2 cellular contexts compared by ENCODE assay signal in the genomic region with DNA sequence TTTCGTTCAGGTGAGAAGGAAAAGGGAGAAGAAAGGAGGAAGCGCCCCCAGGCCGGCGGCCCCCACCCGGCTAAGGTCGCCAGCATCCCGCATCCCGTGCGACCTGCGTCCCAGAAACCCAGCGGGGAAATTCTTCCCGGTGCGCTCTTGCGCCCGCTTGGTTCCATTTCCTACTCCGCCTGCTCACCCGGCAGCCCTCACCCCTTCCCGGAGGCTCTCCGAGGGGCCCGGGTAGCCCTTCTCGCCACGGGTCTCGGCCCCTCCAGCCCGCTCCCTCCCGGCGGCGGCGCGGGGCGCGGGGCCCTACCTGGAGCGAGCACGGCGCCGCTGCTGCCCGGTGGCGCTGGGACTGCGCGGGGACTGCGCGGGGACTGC.
A peak's percentile ranks its signal among the peaks of the same experiment; 100 is the strongest.
TF ChIP-seq lines count a peak whose summit lies in the region.

Gene PRKCQ (minus strand): TSS at position 373 of the 375 bp plus-strand sequence. CDS start 65,141 bp downstream, outside the sequence.

TF ChIP-seq in GM23338, 12 proteins besides CTCF, POLR2A, EP300 and RAD21 (continues in another document):
- TF ChIP-seq POLR2AphosphoS5 (IDR thresholded peaks at IDR 0.05; ENCODE audit: low read depth) (no peak), ZNF331 (CRISPR knock-in tag; IDR thresholded peaks at IDR 0.05; ENCODE audit: low read depth) (no peak), JUNB (IDR thresholded peaks at IDR 0.05; ENCODE audit: unreplicated experiment) (no peak), STAT1 (IDR thresholded peaks at IDR 0.05; ENCODE audit: unreplicated experiment) (no peak), NANOG (IDR thresholded peaks at IDR 0.05; ENCODE audit: borderline replicate concordance) (no peak), EZH2 (IDR thresholded peaks at IDR 0.05; ENCODE audit: low read depth, unreplicated experiment) (no peak), ETS1 (IDR thresholded peaks at IDR 0.05) (no peak), ZNF114 (CRISPR knock-in tag; IDR thresholded peaks at IDR 0.05) (no peak), CREB1 (CRISPR knock-in tag; IDR thresholded peaks at IDR 0.05; ENCODE audit: low read depth) (no peak)
- TF ChIP-seq, protein P1, sequence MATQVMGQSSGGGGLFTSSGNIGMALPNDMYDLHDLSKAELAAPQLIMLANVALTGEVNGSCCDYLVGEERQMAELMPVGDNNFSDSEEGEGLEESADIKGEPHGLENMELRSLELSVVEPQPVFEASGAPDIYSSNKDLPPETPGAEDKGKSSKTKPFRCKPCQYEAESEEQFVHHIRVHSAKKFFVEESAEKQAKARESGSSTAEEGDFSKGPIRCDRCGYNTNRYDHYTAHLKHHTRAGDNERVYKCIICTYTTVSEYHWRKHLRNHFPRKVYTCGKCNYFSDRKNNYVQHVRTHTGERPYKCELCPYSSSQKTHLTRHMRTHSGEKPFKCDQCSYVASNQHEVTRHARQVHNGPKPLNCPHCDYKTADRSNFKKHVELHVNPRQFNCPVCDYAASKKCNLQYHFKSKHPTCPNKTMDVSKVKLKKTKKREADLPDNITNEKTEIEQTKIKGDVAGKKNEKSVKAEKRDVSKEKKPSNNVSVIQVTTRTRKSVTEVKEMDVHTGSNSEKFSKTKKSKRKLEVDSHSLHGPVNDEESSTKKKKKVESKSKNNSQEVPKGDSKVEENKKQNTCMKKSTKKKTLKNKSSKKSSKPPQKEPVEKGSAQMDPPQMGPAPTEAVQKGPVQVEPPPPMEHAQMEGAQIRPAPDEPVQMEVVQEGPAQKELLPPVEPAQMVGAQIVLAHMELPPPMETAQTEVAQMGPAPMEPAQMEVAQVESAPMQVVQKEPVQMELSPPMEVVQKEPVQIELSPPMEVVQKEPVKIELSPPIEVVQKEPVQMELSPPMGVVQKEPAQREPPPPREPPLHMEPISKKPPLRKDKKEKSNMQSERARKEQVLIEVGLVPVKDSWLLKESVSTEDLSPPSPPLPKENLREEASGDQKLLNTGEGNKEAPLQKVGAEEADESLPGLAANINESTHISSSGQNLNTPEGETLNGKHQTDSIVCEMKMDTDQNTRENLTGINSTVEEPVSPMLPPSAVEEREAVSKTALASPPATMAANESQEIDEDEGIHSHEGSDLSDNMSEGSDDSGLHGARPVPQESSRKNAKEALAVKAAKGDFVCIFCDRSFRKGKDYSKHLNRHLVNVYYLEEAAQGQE (IDR thresholded peaks at IDR 0.05; ENCODE audit: unreplicated experiment): no peak

TF ChIP-seq in H1, 55 proteins besides CTCF, POLR2A, EP300 and RAD21:
- TF ChIP-seq YY1 (IDR thresholded peaks at IDR 0.05; ENCODE audit: low read depth, low read length) (no peak), CBX5 (IDR thresholded peaks at IDR 0.05; ENCODE audit: low read depth, low read length) (no peak), ASH2L (IDR thresholded peaks at IDR 0.05; ENCODE audit: low read length) (peak; percentile 61), SUZ12 (IDR thresholded peaks at IDR 0.05; ENCODE audit: low read length) (0 out of 2 replicates have a peak, but pooled peaks have one; percentile 11), PHF8 (conservative IDR thresholded peaks at IDR 0.05; ENCODE audit: low read depth, low read length) (peak; percentile 54; the same call in 1 of the 2 replicates), JUND (IDR thresholded peaks at IDR 0.05; ENCODE audit: low read length) (no peak), SIRT6 (IDR thresholded peaks at IDR 0.05; ENCODE audit: low read length) (no peak), HDAC6 (IDR thresholded peaks at IDR 0.05; ENCODE audit: low read depth, low read length) (no peak), RNF2 (IDR thresholded peaks at IDR 0.05; ENCODE audit: borderline replicate concordance, low read depth, low read length, missing control alignments, poor library complexity, severe bottlenecking) (no peak), RBBP5 (IDR thresholded peaks at IDR 0.05; ENCODE audit: borderline replicate concordance, low read depth, low read length) (peak; percentile 81), KDM4A (IDR thresholded peaks at IDR 0.05; ENCODE audit: low read depth, low read length, severe bottlenecking) (peak; percentile 70), NANOG (IDR thresholded peaks at IDR 0.05; ENCODE audit: insufficient read depth, low read depth, low read length, poor library complexity, severe bottlenecking) (no peak)
- TF ChIP-seq, protein P2, sequence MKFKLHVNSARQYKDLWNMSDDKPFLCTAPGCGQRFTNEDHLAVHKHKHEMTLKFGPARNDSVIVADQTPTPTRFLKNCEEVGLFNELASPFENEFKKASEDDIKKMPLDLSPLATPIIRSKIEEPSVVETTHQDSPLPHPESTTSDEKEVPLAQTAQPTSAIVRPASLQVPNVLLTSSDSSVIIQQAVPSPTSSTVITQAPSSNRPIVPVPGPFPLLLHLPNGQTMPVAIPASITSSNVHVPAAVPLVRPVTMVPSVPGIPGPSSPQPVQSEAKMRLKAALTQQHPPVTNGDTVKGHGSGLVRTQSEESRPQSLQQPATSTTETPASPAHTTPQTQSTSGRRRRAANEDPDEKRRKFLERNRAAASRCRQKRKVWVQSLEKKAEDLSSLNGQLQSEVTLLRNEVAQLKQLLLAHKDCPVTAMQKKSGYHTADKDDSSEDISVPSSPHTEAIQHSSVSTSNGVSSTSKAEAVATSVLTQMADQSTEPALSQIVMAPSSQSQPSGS (IDR thresholded peaks at IDR 0.05; ENCODE audit: low read length): no peak
